Comparison of ENCODE assay signal across 10 cellular contexts in the genomic region with DNA sequence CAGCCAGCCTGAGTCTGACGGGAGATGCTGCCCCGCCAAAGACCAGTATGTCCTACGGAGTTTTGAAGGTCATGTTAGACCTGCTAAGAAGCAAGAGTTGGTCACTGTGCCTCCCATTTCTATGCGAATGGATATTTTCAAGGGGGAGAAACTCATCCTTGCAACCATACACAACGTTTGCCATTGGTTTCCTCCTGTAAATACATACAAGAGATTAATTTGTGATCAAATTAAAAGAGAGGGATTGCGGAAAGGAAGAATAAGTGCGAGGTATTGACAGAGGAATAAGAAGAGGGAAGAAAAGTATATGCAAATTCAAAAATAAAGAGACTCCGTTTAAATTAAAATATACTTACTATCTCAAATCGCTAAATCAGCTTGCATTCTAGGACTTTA. TPM values are rescaled to one million over a fixed set of nuclear protein-coding genes. Genes with fewer than 3 reads are reported as not detected.
A peak's percentile ranks its signal among the peaks of the same experiment; 100 is the strongest.
DNase-seq lines count a peak whose midpoint lies in the region; ATAC-seq and TF ChIP-seq lines count a peak whose summit lies in the region.
"Had no signal": no experiment of that assay in that cellular context is flagged by ENCODE, and none has a peak within 500 bp of the region (broad histone marks: within the 10 kb centered on the region; RNA-seq: fewer than 3 reads in every experiment).

No MANE protein-coding gene starts in this region.

- H4K20me1 ChIP-seq in mammary epithelial cell (ENCODE audit: insufficient read depth, low read length): no peaks in the 10 kb centered on the region

- no peak for ATAC-seq in natural killer cell
- ATAC-seq in HG03139 (IDR thresholded peaks at IDR 0.05; ENCODE audit: unreplicated experiment): no peak
- no peak for ATAC-seq in GM19328 (IDR thresholded peaks at IDR 0.05; ENCODE audit: unreplicated experiment)

- H3K9me3 ChIP-seq in HAP-1: no peaks in the 10 kb centered on the region
- no peaks in the 10 kb centered on the region for H3K9me3 ChIP-seq in mammary epithelial cell (replicated peaks; ENCODE audit: insufficient read depth, low read length)
- H3K9me3 ChIP-seq in transverse colon: no peaks in the 10 kb centered on the region
- H3K9me3 ChIP-seq: Peyer's patch had no signal

- TF ChIP-seq CTCF in AG04449 (IDR thresholded peaks at IDR 0.05; ENCODE audit: insufficient read depth, low read length, missing control alignments) (no peak), mammary epithelial cell (conservative IDR thresholded peaks at IDR 0.05 in 1 of 2, IDR thresholded peaks at IDR 0.05 in 1 of 2; ENCODE audit: extremely low read depth in 1 of 2, insufficient read depth in 1 of 2, low read depth in 1 of 2, low read length in 2 of 2) (no peak), natural killer cell (IDR thresholded peaks at IDR 0.05) (no peak), transverse colon (IDR thresholded peaks at IDR 0.05) (no peak), brain microvascular endothelial cell (IDR thresholded peaks at IDR 0.05; ENCODE audit: low read depth, low read length, missing control alignments) (no peak)

- no peak overlapping the region for H3K27ac ChIP-seq in mammary epithelial cell (ENCODE audit: insufficient read depth, low read depth, low read length)
- no peak overlapping the region for H3K27ac ChIP-seq in transverse colon
- no peak overlapping the region for H3K27ac ChIP-seq in brain microvascular endothelial cell
- H3K27ac ChIP-seq: Peyer's patch had no signal

- CTCF ChIA-PET in AG04449 (lab: Yijun Ruan, JAX) (interaction anchor here (1.1 to 1.4 kb wide), 2 partner anchors 49 to 76 kb away, joined by 3 to 4 read pairs; a partner anchor contains a TSS), mammary epithelial cell (lab: Charles Lee; ENCODE audit: low non-redundant PET) (no interaction called here)

- H3K27ac Mint-ChIP-seq in natural killer cell: peak overlapping the region in 1 of 2 donors; percentile 15

- peak overlapping the region; percentile 69 for H2AFZ ChIP-seq in mammary epithelial cell (ENCODE audit: low read depth, low read length)

- H3K4me3 Mint-ChIP-seq in natural killer cell: peak overlapping the region; percentile 88

- no peak for TF ChIP-seq POLR2A in transverse colon (IDR thresholded peaks at IDR 0.05)

- H3K4me2 ChIP-seq in mammary epithelial cell (ENCODE audit: insufficient read depth, low read depth, low read length): peak overlapping the region; percentile 89

- WGBS in mammary epithelial cell (ENCODE audit: low coverage, missing lambda C conversion rate): 10% methylated on average over 9 of the region's 9 CpGs
- 35 to 52% methylated on average over 5 to 9 of the region's 9 CpGs for WGBS in transverse colon (ENCODE audit: low coverage in 1 of 2), 2 donors

- H3K36me3 ChIP-seq in HAP-1 (replicated peaks): no peaks in the 10 kb centered on the region
- no peaks in the 10 kb centered on the region for H3K36me3 ChIP-seq in mammary epithelial cell (ENCODE audit: insufficient read depth, low read length)
- H3K36me3 ChIP-seq in transverse colon: no peaks in the 10 kb centered on the region
- no peaks in the 10 kb centered on the region for H3K36me3 ChIP-seq in brain microvascular endothelial cell (replicated peaks)
- H3K36me3 ChIP-seq: Peyer's patch had no signal

- 0 out of 2 replicates have a peak, but pooled peaks cover 6% of the 10 kb centered on the region for H3K27me3 ChIP-seq in HAP-1 (ENCODE audit: low read depth)
- H3K27me3 ChIP-seq in mammary epithelial cell (ENCODE audit: insufficient read depth, low read length): peaks cover 39% of the 10 kb centered on the region
- peaks cover 82% of the 10 kb centered on the region for H3K27me3 ChIP-seq in transverse colon
- peaks cover 31% of the 10 kb centered on the region for H3K27me3 ChIP-seq in brain microvascular endothelial cell (replicated peaks)

- no peak overlapping the region for H3K9ac ChIP-seq in mammary epithelial cell (ENCODE audit: insufficient read depth, low read length)

- in situ Hi-C loops in HAP-1 (cut with MboI; ENCODE audit: low sequenced_read_pairs): no loop called here
- in situ Hi-C loops in mammary epithelial cell (cut with MboI; ENCODE audit: low sequenced_read_pairs in 2 of 2): no loop called here
- in situ Hi-C loops in transverse colon (cut with MboI; ENCODE audit: low pct_ligation_motif_present in 1 of 4, low pct_unique_long_range_greater_than_20kb in 1 of 4, low sequenced_read_pairs in 3 of 4): no loop called here
- in situ Hi-C loops in brain microvascular endothelial cell (cut with HindIII; ENCODE audit: low pct_ligation_motif_present, low sequenced_read_pairs): no loop called here

- BruUV-seq in mammary epithelial cell (replicated peaks; lab: Mats Ljungman, UMichigan): no TSS peak

- peak overlapping the region; percentile 54 for H3K4me3 ChIP-seq in AG04449 (ENCODE audit: low read depth, low read length)
- H3K4me3 ChIP-seq in HAP-1: peak overlapping the region; percentile 51
- H3K4me3 ChIP-seq in mammary epithelial cell (replicated peaks in 1 of 3; ENCODE audit: insufficient read depth in 1 of 3, low read depth in 2 of 3, low read length in 3 of 3): no peak overlapping the region
- peak overlapping the region in 1 of 4 donors; percentile 64 for H3K4me3 ChIP-seq in transverse colon
- H3K4me3 ChIP-seq in brain microvascular endothelial cell (ENCODE audit: low read depth, low read length): no peak overlapping the region

- H3K4me1 ChIP-seq in HAP-1 (peaks cover 12% of the 10 kb centered on the region), mammary epithelial cell (ENCODE audit: insufficient read depth, low read length) (peaks cover 24% of the 10 kb centered on the region), transverse colon (peaks cover 12 to 28% (median 18%) of the 10 kb centered on the region in 4 donors)

- no peaks in the 10 kb centered on the region for H3K9me3 Mint-ChIP-seq in natural killer cell

- peaks cover 30 to 31% of the 10 kb centered on the region in 2 donors for H3K4me1 Mint-ChIP-seq in natural killer cell

- H3K79me2 ChIP-seq in mammary epithelial cell (ENCODE audit: insufficient read depth, low read length): no peaks in the 10 kb centered on the region

- dilution Hi-C loops in mammary epithelial cell (cut with HindIII; ENCODE audit: low sequenced_read_pairs): no loop called here

- POLR2A ChIA-PET in AG04449 (lab: Yijun Ruan, JAX): no interaction called here

- intact Hi-C loops in mammary epithelial cell (cut with micrococcal nuclease): no loop called here
- intact Hi-C loops in natural killer cell (cut with micrococcal nuclease): no loop called here
- intact Hi-C loops in transverse colon (cut with DNase I; ENCODE audit: low total_unique reads): no loop called here

- no peaks in the 10 kb centered on the region for H3K36me3 Mint-ChIP-seq in natural killer cell

- DNase-seq in AG04449 (ENCODE audit: low read depth, low spot score) (no peak), HAP-1 (ENCODE audit: low spot score in 2 of 2) (no peak), mammary epithelial cell (no peak), natural killer cell (no peak), transverse colon (no peak), brain microvascular endothelial cell (no peak)
- DNase-seq: kidney glomerular epithelial cell, Peyer's patch had no signal

- no peak for TF ChIP-seq EP300 in transverse colon (IDR thresholded peaks at IDR 0.05; ENCODE audit: low read depth)

- H3K27me3 Mint-ChIP-seq in natural killer cell (ENCODE audit: low read depth in 2 of 2): peaks cover 29% of the 10 kb centered on the region in 2 donors

RNA-seq across cellular contexts. Expression of a gene that starts 0.8 kb away (rescaled TPM):
- under 1 TPM in 1 of 2 donors, not detected in 1; 0.17 TPM for total RNA-seq in mammary epithelial cell
- polyA plus RNA-seq in mammary epithelial cell: not detected
- polyA minus RNA-seq in mammary epithelial cell: not detected
- total RNA-seq in natural killer cell: under 1 TPM; 0.56 to 0.93 (median 0.73) TPM
- 1 to 10 TPM in 2 of 4 donors, under 1 TPM in 2; 0.20 to 1.6 (median 0.90) TPM for total RNA-seq in transverse colon

Comparison
In these comparisons a context has a peak if more than half of its experiments do, and no peak if none do; other contexts are left out.
1. H3K4me3 ChIP-seq: peak in AG04449 (single experiment) and HAP-1 (single experiment); none in mammary epithelial cell (0 of 3) and brain microvascular endothelial cell (single experiment).